In the genomic region with DNA sequence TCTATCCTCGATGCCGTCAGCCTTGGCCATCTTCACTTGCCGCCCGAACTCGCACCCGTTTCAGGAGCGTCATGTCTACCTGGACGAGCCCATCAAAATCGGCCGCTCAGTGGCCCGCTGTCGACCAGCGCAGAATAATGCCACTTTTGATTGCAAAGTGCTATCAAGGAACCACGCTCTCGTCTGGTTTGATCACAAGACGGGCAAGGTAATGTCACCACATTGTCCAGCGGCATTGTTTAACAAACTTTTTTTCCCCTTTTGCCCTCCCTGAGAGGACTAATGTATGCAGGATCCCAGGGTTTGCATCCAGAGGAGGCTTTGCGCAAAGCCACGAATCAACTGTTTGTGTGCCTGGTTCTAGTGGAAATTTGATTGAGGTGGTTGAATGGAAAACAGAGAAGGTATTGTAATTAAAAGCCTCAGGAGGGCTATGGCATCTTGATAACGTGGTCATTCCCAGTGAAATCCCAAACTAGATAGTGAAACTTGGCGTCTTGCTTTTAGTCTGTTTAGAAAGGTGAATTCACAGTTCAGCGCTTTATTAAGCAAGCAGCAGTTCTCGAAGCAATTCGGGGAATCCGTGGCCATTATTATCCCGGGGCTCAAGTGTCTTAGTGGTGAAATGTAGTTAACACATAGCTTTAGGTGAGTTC, we compare ENCODE assay signal across 1 cellular context.
TF ChIP-seq lines count a peak whose summit lies in the region.

No MANE protein-coding gene starts in this region.

TF ChIP-seq in IMR-90, 13 proteins besides CTCF, POLR2A, EP300 and RAD21 (continued from another document):
- TF ChIP-seq, protein P1, sequence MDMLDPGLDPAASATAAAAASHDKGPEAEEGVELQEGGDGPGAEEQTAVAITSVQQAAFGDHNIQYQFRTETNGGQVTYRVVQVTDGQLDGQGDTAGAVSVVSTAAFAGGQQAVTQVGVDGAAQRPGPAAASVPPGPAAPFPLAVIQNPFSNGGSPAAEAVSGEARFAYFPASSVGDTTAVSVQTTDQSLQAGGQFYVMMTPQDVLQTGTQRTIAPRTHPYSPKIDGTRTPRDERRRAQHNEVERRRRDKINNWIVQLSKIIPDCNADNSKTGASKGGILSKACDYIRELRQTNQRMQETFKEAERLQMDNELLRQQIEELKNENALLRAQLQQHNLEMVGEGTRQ (IDR thresholded peaks at IDR 0.05; ENCODE audit: low read depth, low read length): no peak
- TF ChIP-seq BHLHE40 (IDR thresholded peaks at IDR 0.05; ENCODE audit: low read depth, low read length) (no peak), SMC3 (IDR thresholded peaks at IDR 0.05; ENCODE audit: low read depth, low read length) (no peak), NFE2L2 (IDR thresholded peaks at IDR 0.05; ENCODE audit: low read depth, low read length) (no peak), FOS (IDR thresholded peaks at IDR 0.05; ENCODE audit: low read depth, low read length) (no peak), RCOR1 (IDR thresholded peaks at IDR 0.05; ENCODE audit: insufficient replicate concordance, low read length) (no peak), MXI1 (IDR thresholded peaks at IDR 0.05; ENCODE audit: borderline replicate concordance, low read depth, low read length) (no peak), MAZ (IDR thresholded peaks at IDR 0.05; ENCODE audit: borderline replicate concordance, low read depth, low read length) (no peak), CHD1 (IDR thresholded peaks at IDR 0.05; ENCODE audit: low read depth, low read length) (no peak)
- TF ChIP-seq, protein P2, sequence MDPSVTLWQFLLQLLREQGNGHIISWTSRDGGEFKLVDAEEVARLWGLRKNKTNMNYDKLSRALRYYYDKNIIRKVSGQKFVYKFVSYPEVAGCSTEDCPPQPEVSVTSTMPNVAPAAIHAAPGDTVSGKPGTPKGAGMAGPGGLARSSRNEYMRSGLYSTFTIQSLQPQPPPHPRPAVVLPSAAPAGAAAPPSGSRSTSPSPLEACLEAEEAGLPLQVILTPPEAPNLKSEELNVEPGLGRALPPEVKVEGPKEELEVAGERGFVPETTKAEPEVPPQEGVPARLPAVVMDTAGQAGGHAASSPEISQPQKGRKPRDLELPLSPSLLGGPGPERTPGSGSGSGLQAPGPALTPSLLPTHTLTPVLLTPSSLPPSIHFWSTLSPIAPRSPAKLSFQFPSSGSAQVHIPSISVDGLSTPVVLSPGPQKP (IDR thresholded peaks at IDR 0.05; ENCODE audit: borderline replicate concordance, low read depth, low read length): no peak
